ENCODE assay signal across 18 cellular contexts in genomic region chr2:177909962-177910361, GRCh38.
"Had no signal": no experiment of that assay in that cellular context is flagged by ENCODE, and none has a peak within 500 bp of the region (broad histone marks: within the 10 kb centered on the region; RNA-seq: fewer than 3 reads in every experiment).

No MANE protein-coding gene starts in this region.

- H3K9me3 ChIP-seq: esophagus muscularis mucosa, left ventricle myocardium inferior, psoas muscle, sigmoid colon, upper lobe of left lung had no signal

- H3K27ac ChIP-seq: esophagus muscularis mucosa, left ventricle myocardium inferior, psoas muscle, sigmoid colon, upper lobe of left lung had no signal

- H3K4me1 ChIP-seq: esophagus muscularis mucosa had no signal

- DNase-seq: activated CD4-positive, alpha-beta T cell treated with anti-CD3 and anti-CD28 coated beads, Interleukin-2, amount 50 U/mL, for 4 hours; activated CD4-positive, CD25-positive, alpha-beta regulatory T cell treated with anti-CD3 and anti-CD28 coated beads, Interleukin-2, amount 50 U/mL, for 72 hours; activated CD8-positive, alpha-beta memory T cell treated with anti-CD3 and anti-CD28 coated beads, Interleukin-2, amount 10 ng/mL, durations not matched to agents 7 days and 5 days; activated effector memory CD4-positive, alpha-beta T cell treated with anti-CD3 and anti-CD28 coated beads, Interleukin-2, amount 50 U/mL, for 16 hours; activated T-cell treated with anti-CD3 and anti-CD28 coated beads, Interleukin-2, amount 50 U/mL, for 4 hours; anterior cingulate cortex; endodermal cell; foreskin fibroblast; head of caudate nucleus; left ventricle myocardium inferior; nephron progenitor cell; psoas muscle; sigmoid colon; stimulated activated CD4-positive, alpha-beta T cell treated with anti-CD3 and anti-CD28 coated beads, Interleukin-12 subunit alpha, Interleukin-12 subunit beta, amount 100 ng/mL, for 4 hours; stimulated activated naive CD4-positive, alpha-beta T cell; upper lobe of left lung had no signal

- ATAC-seq: activated CD8-positive, alpha-beta memory T cell treated with anti-CD3 and anti-CD28 coated beads, Interleukin-2, amount 10 ng/mL, durations not matched to agents 7 days and 5 days; activated naive CD4-positive, alpha-beta T cell treated with anti-CD3 and anti-CD28 coated beads, Interleukin-2, amount 50 U/mL, for 72 hours; activated T-cell treated with anti-CD3 and anti-CD28 coated beads, Interleukin-2, amount 50 U/mL, for 4 hours; psoas muscle had no signal

- H3K36me3 ChIP-seq: esophagus muscularis mucosa, left ventricle myocardium inferior, sigmoid colon, upper lobe of left lung had no signal

- H3K27me3 ChIP-seq: esophagus muscularis mucosa, sigmoid colon, upper lobe of left lung had no signal

- H3K4me3 ChIP-seq: esophagus muscularis mucosa, left ventricle myocardium inferior, psoas muscle, sigmoid colon, upper lobe of left lung had no signal
